In the genomic region with DNA sequence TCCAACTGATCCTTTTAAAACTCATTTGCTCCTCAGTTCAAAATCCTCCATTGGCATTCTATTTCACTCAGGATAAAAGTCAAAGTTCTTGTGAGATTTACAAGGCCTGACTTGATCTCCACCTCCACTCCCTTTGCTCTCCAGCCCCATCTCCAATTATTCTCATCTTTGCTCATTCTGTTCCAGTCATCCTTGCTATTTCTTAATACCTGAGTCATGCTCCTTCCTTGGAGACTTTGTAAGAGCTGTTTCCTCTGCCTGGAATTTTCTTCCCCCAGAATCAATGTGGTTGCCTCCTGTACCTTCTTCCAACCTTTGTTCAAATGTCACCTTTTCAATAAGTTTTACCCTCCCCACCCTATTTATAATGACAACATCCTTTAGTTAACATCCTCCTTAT, we compare ENCODE assay signal across 13 cellular contexts.
"Had no signal": no experiment of that assay in that cellular context is flagged by ENCODE, and none has a peak within 500 bp of the region (broad histone marks: within the 10 kb centered on the region; RNA-seq: fewer than 3 reads in every experiment).

No MANE protein-coding gene starts in this region.

- H3K4me3 ChIP-seq: cardiac muscle cell, mucosa of descending colon, prostate gland had no signal

- DNase-seq: activated CD8-positive, alpha-beta memory T cell treated with anti-CD3 and anti-CD28 coated beads, Interleukin-2, amount 10 ng/mL, durations not matched to agents 7 days and 5 days; activated gamma-delta T cell; activated naive CD8-positive, alpha-beta T cell treated with anti-CD3 and anti-CD28 coated beads for 36 hours; activated T-cell treated with anti-CD3 and anti-CD28 coated beads, Interleukin-2, amount 50 U/mL, for 24 hours; anterior cingulate cortex; glutamatergic neuron; mucosa of descending colon; occipital lobe; stimulated activated CD4-positive, alpha-beta T cell treated with anti-CD3 and anti-CD28 coated beads, Interleukin-2, amount 100 ng/mL, for 48 hours; stimulated activated naive CD4-positive, alpha-beta T cell treated with Interleukin-2 at 50 U/mL for 16 hours; T-helper 2 cell had no signal
